Comparison of ENCODE assay signal across 13 cellular contexts in the genomic region with DNA sequence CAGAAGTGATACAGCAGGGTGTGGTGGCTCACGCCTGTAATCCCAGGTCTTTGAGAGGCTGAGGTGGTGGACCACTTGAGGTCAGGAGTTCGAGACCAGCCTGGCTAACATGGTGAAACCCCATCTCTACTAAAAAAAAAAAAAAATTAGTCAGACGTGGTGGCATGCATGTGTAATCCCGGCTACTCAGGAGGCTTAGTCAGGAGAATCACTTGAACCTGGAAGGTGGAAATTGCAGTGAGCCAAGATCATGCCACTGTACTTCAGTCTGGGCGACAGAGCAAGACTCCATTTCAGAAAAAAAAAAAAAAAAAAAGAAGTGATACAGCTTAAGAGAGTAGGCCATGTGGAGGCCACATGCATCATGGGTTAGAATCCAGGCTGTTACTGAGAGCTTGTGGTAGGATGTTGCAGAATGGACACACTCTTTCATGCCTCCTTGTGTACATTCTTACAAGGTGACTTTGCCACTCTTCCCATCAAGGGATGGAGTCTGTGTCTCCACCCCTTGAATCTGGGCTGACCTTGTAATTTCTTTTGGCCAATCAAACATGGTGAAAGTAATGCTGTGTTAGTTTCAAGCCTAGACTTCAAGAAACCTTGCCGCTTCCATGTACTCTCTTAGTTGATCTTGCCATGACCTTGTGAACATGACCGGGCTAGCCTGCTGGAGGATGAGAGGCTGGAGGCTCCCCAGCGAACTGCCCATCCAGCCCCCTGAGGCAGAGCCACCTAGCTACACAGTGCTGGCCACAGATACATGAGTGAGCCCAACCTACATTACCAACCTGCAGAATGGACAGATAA. TPM values are rescaled to one million over a fixed set of nuclear protein-coding genes. Genes with fewer than 3 reads are reported as not detected.
DNase-seq lines count a peak whose midpoint lies in the region; ATAC-seq and TF ChIP-seq lines count a peak whose summit lies in the region.
"Had no signal": no experiment of that assay in that cellular context is flagged by ENCODE, and none has a peak within 500 bp of the region (broad histone marks: within the 10 kb centered on the region; RNA-seq: fewer than 3 reads in every experiment).

No MANE protein-coding gene starts in this region.

- no peaks in the 10 kb centered on the region for H3K9me2 ChIP-seq in PC-3 (replicated peaks; ENCODE audit: low read length)

- intact Hi-C loops in naive thymus-derived CD4-positive, alpha-beta T cell (cut with micrococcal nuclease), result loop anchor here (1.0 to 2.0 kb wide), 2 partner anchors 18 to 25 kb away; no protein-coding TSS in a partner anchor
- intact Hi-C loops in PC-3 (cut with micrococcal nuclease), result no loop called here

- H3K9me3 Mint-ChIP-seq in activated CD8-positive, alpha-beta memory T cell treated with anti-CD3 and anti-CD28 coated beads, Interleukin-2, amount 10 ng/mL, durations not matched to agents 7 days and 5 days (ENCODE audit: low read depth), result peaks cover 6% of the 10 kb centered on the region
- H3K9me3 Mint-ChIP-seq in activated naive CD8-positive, alpha-beta T cell treated with anti-CD3 and anti-CD28 coated beads for 36 hours, result peaks cover 17% of the 10 kb centered on the region
- H3K9me3 Mint-ChIP-seq in naive thymus-derived CD4-positive, alpha-beta T cell, result peaks cover 0 to 17% (median 1%) of the 10 kb centered on the region in 11 donors

- H3K27me3 Mint-ChIP-seq in activated CD8-positive, alpha-beta memory T cell treated with anti-CD3 and anti-CD28 coated beads, Interleukin-2, amount 10 ng/mL, durations not matched to agents 7 days and 5 days, result no peaks in the 10 kb centered on the region
- H3K27me3 Mint-ChIP-seq in activated naive CD8-positive, alpha-beta T cell treated with anti-CD3 and anti-CD28 coated beads for 36 hours, result no peaks in the 10 kb centered on the region
- H3K27me3 Mint-ChIP-seq in naive thymus-derived CD4-positive, alpha-beta T cell, result no peaks in the 10 kb centered on the region

- peak overlapping the region; percentile 24 for H3K27ac Mint-ChIP-seq in activated CD8-positive, alpha-beta memory T cell treated with anti-CD3 and anti-CD28 coated beads, Interleukin-2, amount 10 ng/mL, durations not matched to agents 7 days and 5 days
- H3K27ac Mint-ChIP-seq in activated naive CD8-positive, alpha-beta T cell treated with anti-CD3 and anti-CD28 coated beads for 36 hours, result peak overlapping the region; percentile 63
- peak overlapping the region; percentile 74 to 100 (median 100) for H3K27ac Mint-ChIP-seq in naive thymus-derived CD4-positive, alpha-beta T cell

- H4K20me1 ChIP-seq in PC-3 (ENCODE audit: low read length), result no peaks in the 10 kb centered on the region

- CTCF ChIA-PET in activated CD8-positive, alpha-beta memory T cell treated with anti-CD3 and anti-CD28 coated beads, Interleukin-2, amount 10 ng/mL, durations not matched to agents 7 days and 5 days (lab: Charles Lee), result interaction anchor here (0.6 to 6.3 kb wide), 14 partner anchors 10 to 149 kb away, joined by 3 to 45 read pairs (median 5); a partner anchor contains a TSS
- CTCF ChIA-PET in naive thymus-derived CD4-positive, alpha-beta T cell (lab: Charles Lee), result interaction anchor here (0.7 to 4.6 kb wide), 11 partner anchors 10 to 149 kb away, joined by 3 to 36 read pairs (median 5); a partner anchor contains a TSS
- CTCF ChIA-PET in PC-3 (lab: Charles Lee), result no interaction called here

- H3K4me1 Mint-ChIP-seq in activated CD8-positive, alpha-beta memory T cell treated with anti-CD3 and anti-CD28 coated beads, Interleukin-2, amount 10 ng/mL, durations not matched to agents 7 days and 5 days, result peaks cover 51% of the 10 kb centered on the region
- peaks cover 53% of the 10 kb centered on the region for H3K4me1 Mint-ChIP-seq in activated naive CD8-positive, alpha-beta T cell treated with anti-CD3 and anti-CD28 coated beads for 36 hours
- H3K4me1 Mint-ChIP-seq in naive thymus-derived CD4-positive, alpha-beta T cell, result peaks cover 37 to 76% (median 69%) of the 10 kb centered on the region in 7 donors

- no peaks in the 10 kb centered on the region for H3K9me3 ChIP-seq in naive thymus-derived CD4-positive, alpha-beta T cell (ENCODE audit: control insufficient read depth in 2 of 3, low read length in 3 of 3)
- H3K9me3 ChIP-seq in PC-3 (ENCODE audit: low read length), result no peaks in the 10 kb centered on the region
- H3K9me3 ChIP-seq: SJSA1 had no signal

- no peaks in the 10 kb centered on the region for H3F3A ChIP-seq in PC-3 (ENCODE audit: low read length, unreplicated experiment)

- ATAC-seq in activated CD8-positive, alpha-beta memory T cell treated with anti-CD3 and anti-CD28 coated beads, Interleukin-2, amount 10 ng/mL, durations not matched to agents 7 days and 5 days, result no peak
- ATAC-seq in naive thymus-derived CD4-positive, alpha-beta T cell, result no peak
- ATAC-seq in PC-3 (no peak), HG03565 (IDR thresholded peaks at IDR 0.05; ENCODE audit: unreplicated experiment) (no peak)

- no peaks in the 10 kb centered on the region for H3K36me3 ChIP-seq in naive thymus-derived CD4-positive, alpha-beta T cell (ENCODE audit: control insufficient read depth in 2 of 3, insufficient read depth in 3 of 3, low read length in 3 of 3)
- no peaks in the 10 kb centered on the region for H3K36me3 ChIP-seq in PC-3 (ENCODE audit: low read depth, low read length)
- H3K36me3 ChIP-seq: SJSA1 had no signal

- H3K4me1 ChIP-seq in naive thymus-derived CD4-positive, alpha-beta T cell (ENCODE audit: control insufficient read depth in 2 of 2, insufficient read depth in 2 of 2, low read length in 2 of 2), result peaks cover 41 to 51% of the 10 kb centered on the region in 2 donors
- H3K4me1 ChIP-seq in PC-3 (ENCODE audit: insufficient read depth, low read length), result peaks cover 11% of the 10 kb centered on the region
- H3K4me1 ChIP-seq: SJSA1 had no signal

- no TSS peak for BruUV-seq in PC-3 (replicated peaks; lab: Mats Ljungman, UMichigan)

- no peak overlapping the region for H3K4me3 ChIP-seq in naive thymus-derived CD4-positive, alpha-beta T cell (ENCODE audit: low read length)
- H3K4me3 ChIP-seq in PC-3 (ENCODE audit: low read length), result no peak overlapping the region
- H3K4me3 ChIP-seq: SJSA1 had no signal

- no peak overlapping the region for H3K9ac ChIP-seq in PC-3 (ENCODE audit: low read length)
- H3K9ac ChIP-seq: parathyroid adenoma had no signal

- DNase-seq in activated CD8-positive, alpha-beta memory T cell treated with anti-CD3 and anti-CD28 coated beads, Interleukin-2, amount 10 ng/mL, durations not matched to agents 7 days and 5 days, result no peak
- DNase-seq in activated CD8-positive, alpha-beta memory T cell treated with anti-CD3 and anti-CD28 coated beads, Interleukin-2, amount 50 U/mL, for 48 hours, result no peak
- DNase-seq in HT1080 (ENCODE audit: low read depth) (peak; percentile 18), NCI-H146 treated with DMSO at 0.1 percent for 48 hours (lab: John Stamatoyannopoulos, UW; ENCODE audit: unreplicated experiment) (no peak), PC-3 (no peak)
- no peak for DNase-seq in activated naive CD8-positive, alpha-beta T cell treated with anti-CD3 and anti-CD28 coated beads for 36 hours
- DNase-seq in naive thymus-derived CD4-positive, alpha-beta T cell, result no peak

- no peak overlapping the region for H3K4me2 ChIP-seq in PC-3 (ENCODE audit: low read length)

- no peak overlapping the region for H3K27ac ChIP-seq in naive thymus-derived CD4-positive, alpha-beta T cell (ENCODE audit: low read depth, low read length)
- H3K27ac ChIP-seq in PC-3 (ENCODE audit: low read length), result no peak overlapping the region
- H3K27ac ChIP-seq: parathyroid adenoma, SJSA1 had no signal

- H3K4me3 Mint-ChIP-seq in activated CD8-positive, alpha-beta memory T cell treated with anti-CD3 and anti-CD28 coated beads, Interleukin-2, amount 10 ng/mL, durations not matched to agents 7 days and 5 days, result no peak overlapping the region
- H3K4me3 Mint-ChIP-seq in activated naive CD8-positive, alpha-beta T cell treated with anti-CD3 and anti-CD28 coated beads for 36 hours, result no peak overlapping the region
- H3K4me3 Mint-ChIP-seq in naive thymus-derived CD4-positive, alpha-beta T cell, result no peak overlapping the region

- H3K36me3 Mint-ChIP-seq in activated CD8-positive, alpha-beta memory T cell treated with anti-CD3 and anti-CD28 coated beads, Interleukin-2, amount 10 ng/mL, durations not matched to agents 7 days and 5 days, result peaks cover 3% of the 10 kb centered on the region
- H3K36me3 Mint-ChIP-seq in activated naive CD8-positive, alpha-beta T cell treated with anti-CD3 and anti-CD28 coated beads for 36 hours, result peaks cover 15% of the 10 kb centered on the region
- H3K36me3 Mint-ChIP-seq in naive thymus-derived CD4-positive, alpha-beta T cell, result peaks cover 0 to 12% (median 0%) of the 10 kb centered on the region in 5 donors

- H2AFZ ChIP-seq in PC-3 (ENCODE audit: low read length), result no peak overlapping the region
- H2AFZ ChIP-seq: parathyroid adenoma had no signal

- POLR2A ChIA-PET in naive thymus-derived CD4-positive, alpha-beta T cell (lab: Charles Lee), result interaction anchor here (0.6 to 3.2 kb wide), 11 partner anchors 9 to 75 kb away, joined by 3 to 22 read pairs (median 3); a partner anchor contains a TSS
- POLR2A ChIA-PET in PC-3 (lab: Charles Lee; ENCODE audit: unreplicated experiment), result no interaction called here

- H3K27me3 ChIP-seq in naive thymus-derived CD4-positive, alpha-beta T cell (ENCODE audit: control insufficient read depth in 2 of 2, insufficient read depth in 2 of 2, low read length in 2 of 2), result no peaks in the 10 kb centered on the region
- no peaks in the 10 kb centered on the region for H3K27me3 ChIP-seq in PC-3 (ENCODE audit: low read length)

- H3K79me2 ChIP-seq in PC-3 (ENCODE audit: low read length), result no peaks in the 10 kb centered on the region
- H3K79me2 ChIP-seq: parathyroid adenoma had no signal

- TF ChIP-seq CTCF in PC-3 (conservative IDR thresholded peaks at IDR 0.05; ENCODE audit: low read depth, low read length), result no peak

RNA-seq across cellular contexts. Expression of a gene that starts 12.3 kb away (rescaled TPM):
- total RNA-seq in activated CD8-positive, alpha-beta memory T cell treated with anti-CD3 and anti-CD28 coated beads, Interleukin-2, amount 10 ng/mL, durations not matched to agents 7 days and 5 days, result not detected
- total RNA-seq in HT1080 (2014; rRNA removed; shearing (Covaris generic)), result not detected in 2 replicates
- polyA plus RNA-seq in HT1080 (2015; cell fraction: cytosol; rRNA removed), result not detected in 2 replicates
- polyA plus RNA-seq in HT1080 (2015; cell fraction: nucleus; rRNA removed), result not detected in 2 replicates
- total RNA-seq in activated naive CD8-positive, alpha-beta T cell treated with anti-CD3 and anti-CD28 coated beads for 36 hours, result not detected
- not detected for total RNA-seq in naive thymus-derived CD4-positive, alpha-beta T cell
- not detected for polyA plus RNA-seq in naive thymus-derived CD4-positive, alpha-beta T cell
- not detected in 2 replicates for total RNA-seq in PC-3 (2014; rRNA removed)
- total RNA-seq: A673, chondrocyte, SJSA1, ureter had no signal

RNA-seq across cellular contexts. Expression of a gene that starts 32.6 kb away (rescaled TPM):
- total RNA-seq in activated CD8-positive, alpha-beta memory T cell treated with anti-CD3 and anti-CD28 coated beads, Interleukin-2, amount 10 ng/mL, durations not matched to agents 7 days and 5 days, result 10 to 100 TPM in 1 of 2 experiments, 1 to 10 TPM in 1; 7.2 to 10.0 TPM
- total RNA-seq in HT1080 (2014; rRNA removed; shearing (Covaris generic)), result 0.23 and 1.3 TPM in 2 replicates
- polyA plus RNA-seq in HT1080 (2015; cell fraction: cytosol; rRNA removed), result 0.55 and 0.85 TPM in 2 replicates
- not detected in 2 replicates for polyA plus RNA-seq in HT1080 (2015; cell fraction: nucleus; rRNA removed)
- total RNA-seq in activated naive CD8-positive, alpha-beta T cell treated with anti-CD3 and anti-CD28 coated beads for 36 hours, result 10 to 100 TPM; 40.6 to 43.9 TPM
- total RNA-seq in naive thymus-derived CD4-positive, alpha-beta T cell, result 10 to 100 TPM in 4 of 5 experiments, 1 to 10 TPM in 1; 4.6 to 59.3 (median 25.1) TPM
- polyA plus RNA-seq in naive thymus-derived CD4-positive, alpha-beta T cell, result 10 to 100 TPM; 23.4 to 39.1 TPM
- 80.3 and 91.0 TPM in 2 replicates for total RNA-seq in PC-3 (2014; rRNA removed)

RNA-seq across cellular contexts. Expression of a gene that starts 52.5 kb away (rescaled TPM):
- total RNA-seq in activated CD8-positive, alpha-beta memory T cell treated with anti-CD3 and anti-CD28 coated beads, Interleukin-2, amount 10 ng/mL, durations not matched to agents 7 days and 5 days, result 100 to 1,000 TPM; 138 to 154 TPM
- total RNA-seq in HT1080 (2014; rRNA removed; shearing (Covaris generic)), result 106 and 129 TPM in 2 replicates
- polyA plus RNA-seq in HT1080 (2015; cell fraction: cytosol; rRNA removed), result 102 and 106 TPM in 2 replicates
- polyA plus RNA-seq in HT1080 (2015; cell fraction: nucleus; rRNA removed), result 68.1 and 82.6 TPM in 2 replicates
- total RNA-seq in activated naive CD8-positive, alpha-beta T cell treated with anti-CD3 and anti-CD28 coated beads for 36 hours, result 100 to 1,000 TPM; 105 to 109 TPM
- total RNA-seq in naive thymus-derived CD4-positive, alpha-beta T cell, result 100 to 1,000 TPM; 145 to 256 (median 225) TPM
- polyA plus RNA-seq in naive thymus-derived CD4-positive, alpha-beta T cell, result 1 to 10 TPM; 6.8 to 7.0 TPM
- total RNA-seq in PC-3 (2014; rRNA removed), result 102 and 103 TPM in 2 replicates

Comparison
In these comparisons a context has a peak if more than half of its experiments do, and no peak if none do; other contexts are left out.
1. H3K27ac Mint-ChIP-seq: peak in every context shown above with its lines; median percentile 100 in naive thymus-derived CD4-positive, alpha-beta T cell; 63 in activated naive CD8-positive, alpha-beta T cell treated with anti-CD3 and anti-CD28 coated beads for 36 hours; 24 in activated CD8-positive, alpha-beta memory T cell treated with anti-CD3 and anti-CD28 coated beads, Interleukin-2, amount 10 ng/mL, durations not matched to agents 7 days and 5 days.